ENCODE assay signal across 17 cellular contexts in genomic region chr3:30203301-30203700, GRCh38.
"Had no signal": no experiment of that assay in that cellular context is flagged by ENCODE, and none has a peak within 500 bp of the region (broad histone marks: within the 10 kb centered on the region; RNA-seq: fewer than 3 reads in every experiment).

No MANE protein-coding gene starts in this region.

- H3K4me3 ChIP-seq: coronary artery, lung, thoracic aorta had no signal

- H3K27ac ChIP-seq: coronary artery, thoracic aorta had no signal

- H3K9me3 ChIP-seq: thoracic aorta had no signal

- ATAC-seq: activated CD8-positive, alpha-beta memory T cell treated with anti-CD3 and anti-CD28 coated beads, Interleukin-2, amount 10 ng/mL, durations not matched to agents 7 days and 5 days; activated naive CD4-positive, alpha-beta T cell treated with anti-CD3 and anti-CD28 coated beads, Interleukin-2, amount 50 U/mL, for 72 hours; left colon; stimulated activated naive CD8-positive, alpha-beta T cell treated with anti-CD3 and anti-CD28 coated beads, Interleukin-15, amount 100 ng/mL, for 72 hours had no signal

- DNase-seq: activated CD4-positive, alpha-beta T cell treated with anti-CD3 and anti-CD28 coated beads, Interleukin-2, amount 50 U/mL, for 4 hours; activated CD4-positive, CD25-positive, alpha-beta regulatory T cell treated with anti-CD3 and anti-CD28 coated beads, Interleukin-2, amount 50 U/mL, for 72 hours; activated CD8-positive, alpha-beta memory T cell treated with anti-CD3 and anti-CD28 coated beads, Interleukin-2, amount 10 ng/mL, durations not matched to agents 7 days and 5 days; activated effector memory CD4-positive, alpha-beta T cell treated with anti-CD3 and anti-CD28 coated beads, Interleukin-2, amount 50 U/mL, for 16 hours; activated T-cell treated with anti-CD3 and anti-CD28 coated beads, Interleukin-2, amount 50 U/mL, for 24 hours; effector CD4-positive, alpha-beta T cell; immature natural killer cell; left colon; naive B cell; retina; stimulated activated CD4-positive, alpha-beta T cell treated with anti-CD3 and anti-CD28 coated beads, Interleukin-15, amount 100 ng/mL, for 24 hours; stimulated activated CD4-positive, alpha-beta T cell treated with anti-CD3 and anti-CD28 coated beads, Interleukin-4, amount 100 ng/mL, for 24 hours; stimulated activated naive CD8-positive, alpha-beta T cell treated with anti-CD3 and anti-CD28 coated beads, Interleukin-15, amount 100 ng/mL, for 72 hours had no signal

- H3K36me3 ChIP-seq: thoracic aorta had no signal
